8 cellular contexts compared by ENCODE assay signal in genomic region chr1:168408531-168409242, GRCh38.
DNase-seq lines count a peak whose midpoint lies in the region; ATAC-seq and TF ChIP-seq lines count a peak whose summit lies in the region.

No MANE protein-coding gene starts in this region.

- ATAC-seq in HG03439 (IDR thresholded peaks at IDR 0.05; ENCODE audit: unreplicated experiment) = peak; percentile 71
- ATAC-seq in activated CD8-positive, alpha-beta T cell treated with anti-CD3 and anti-CD28 coated beads, Interleukin-2, amount 10 ng/mL, durations not matched to agents 7 days and 5 days = peak; percentile 90
- ATAC-seq in stimulated activated naive CD8-positive, alpha-beta T cell treated with anti-CD3 and anti-CD28 coated beads, Interleukin-15, amount 100 ng/mL, for 72 hours = peak; percentile 94
- no peak for ATAC-seq in upper lobe of right lung

- POLR2A ChIA-PET in GM10248 (lab: Yijun Ruan, JAX) = no interaction called here
- POLR2A ChIA-PET in activated CD8-positive, alpha-beta T cell treated with anti-CD3 and anti-CD28 coated beads, Interleukin-2, amount 10 ng/mL, durations not matched to agents 7 days and 5 days (lab: Charles Lee) = interaction anchor here (0.6 to 1.4 kb wide), 6 partner anchors 13 to 183 kb away, joined by 3 read pairs; partner anchors contain the start of gene SFT2D2

- TF ChIP-seq CTCF in GM10248 (IDR thresholded peaks at IDR 0.05; ENCODE audit: control extremely low read depth, extremely low read depth, low read depth, missing control alignments) (no peak), hepatocyte (IDR thresholded peaks at IDR 0.05; ENCODE audit: poor library complexity) (no peak), upper lobe of right lung (IDR thresholded peaks at IDR 0.05) (no peak)

- H4K20me1 ChIP-seq in hepatocyte (ENCODE audit: insufficient read depth, poor library complexity, severe bottlenecking) = no peaks in the 10 kb centered on the region

- peaks cover 9% of the 10 kb centered on the region for H3K9me3 Mint-ChIP-seq in activated CD8-positive, alpha-beta T cell treated with anti-CD3 and anti-CD28 coated beads, Interleukin-2, amount 10 ng/mL, durations not matched to agents 7 days and 5 days (ENCODE audit: insufficient read depth)
- peaks cover 10 to 13% of the 10 kb centered on the region in 2 donors for H3K9me3 Mint-ChIP-seq in stimulated activated naive CD8-positive, alpha-beta T cell treated with anti-CD3 and anti-CD28 coated beads, Interleukin-15, amount 100 ng/mL, for 72 hours

- H3K79me2 ChIP-seq in hepatocyte = no peaks in the 10 kb centered on the region

- CTCF ChIA-PET in GM10248 (lab: Yijun Ruan, JAX) = interaction anchor here (0.8 to 1.1 kb wide), 3 partner anchors 15 to 31 kb away, joined by 3 read pairs; no protein-coding TSS in a partner anchor
- CTCF ChIA-PET in activated CD8-positive, alpha-beta T cell treated with anti-CD3 and anti-CD28 coated beads, Interleukin-2, amount 10 ng/mL, durations not matched to agents 7 days and 5 days (lab: Charles Lee) = interaction anchor here (0.9 to 3.6 kb wide), 8 partner anchors 13 to 1138 kb away, joined by 3 to 25 read pairs (median 4); no protein-coding TSS in a partner anchor

- H3K36me3 Mint-ChIP-seq in activated CD8-positive, alpha-beta T cell treated with anti-CD3 and anti-CD28 coated beads, Interleukin-2, amount 10 ng/mL, durations not matched to agents 7 days and 5 days (ENCODE audit: low read depth) = peaks cover 13% of the 10 kb centered on the region

- no peak overlapping the region for H3K4me3 ChIP-seq in hepatocyte
- H3K4me3 ChIP-seq in upper lobe of right lung = no peak overlapping the region

- H2AFZ ChIP-seq in hepatocyte = no peak overlapping the region

- H3K27ac ChIP-seq in hepatocyte = peak overlapping the region; percentile 69
- no peak overlapping the region for H3K27ac ChIP-seq in upper lobe of right lung

- H3K36me3 ChIP-seq in hepatocyte (replicated peaks; ENCODE audit: insufficient read depth, low read depth) = no peaks in the 10 kb centered on the region
- H3K36me3 ChIP-seq in upper lobe of right lung = no peaks in the 10 kb centered on the region

- peaks cover 43% of the 10 kb centered on the region for H3K4me1 Mint-ChIP-seq in activated CD8-positive, alpha-beta T cell treated with anti-CD3 and anti-CD28 coated beads, Interleukin-2, amount 10 ng/mL, durations not matched to agents 7 days and 5 days (ENCODE audit: low read depth)
- H3K4me1 Mint-ChIP-seq in stimulated activated naive CD8-positive, alpha-beta T cell treated with anti-CD3 and anti-CD28 coated beads, Interleukin-15, amount 100 ng/mL, for 72 hours = peaks cover 41% of the 10 kb centered on the region

- DNase-seq in GM10248 (ENCODE audit: extremely low spot score) (peak; percentile 45), hepatocyte (ENCODE audit: low spot score) (peak; percentile 63), upper lobe of right lung (no peak), NCI-H2029 (lab: John Stamatoyannopoulos, UW) (no peak), retina (no peak)
- peak; percentile 74 for DNase-seq in activated CD8-positive, alpha-beta T cell treated with anti-CD3 and anti-CD28 coated beads, Interleukin-2, amount 10 ng/mL, durations not matched to agents 7 days and 5 days
- peak; percentile 61 to 74 for DNase-seq in stimulated activated naive CD8-positive, alpha-beta T cell treated with anti-CD3 and anti-CD28 coated beads, Interleukin-15, amount 100 ng/mL, for 72 hours

- peak overlapping the region; percentile 30 for H3K4me3 Mint-ChIP-seq in activated CD8-positive, alpha-beta T cell treated with anti-CD3 and anti-CD28 coated beads, Interleukin-2, amount 10 ng/mL, durations not matched to agents 7 days and 5 days
- peak overlapping the region; percentile 52 to 62 for H3K4me3 Mint-ChIP-seq in stimulated activated naive CD8-positive, alpha-beta T cell treated with anti-CD3 and anti-CD28 coated beads, Interleukin-15, amount 100 ng/mL, for 72 hours

- H3K27me3 ChIP-seq in hepatocyte = no peaks in the 10 kb centered on the region
- no peaks in the 10 kb centered on the region for H3K27me3 ChIP-seq in upper lobe of right lung

- no peaks in the 10 kb centered on the region for H3K27me3 Mint-ChIP-seq in activated CD8-positive, alpha-beta T cell treated with anti-CD3 and anti-CD28 coated beads, Interleukin-2, amount 10 ng/mL, durations not matched to agents 7 days and 5 days (ENCODE audit: low read depth)
- no peaks in the 10 kb centered on the region for H3K27me3 Mint-ChIP-seq in stimulated activated naive CD8-positive, alpha-beta T cell treated with anti-CD3 and anti-CD28 coated beads, Interleukin-15, amount 100 ng/mL, for 72 hours

- no peak overlapping the region for H3K4me2 ChIP-seq in hepatocyte

- WGBS in hepatocyte (ENCODE audit: low lambda C conversion rate, missing lambda C conversion rate) = 58% methylated on average over 6 of the region's 6 CpGs

- H3K4me1 ChIP-seq in hepatocyte (ENCODE audit: insufficient read depth) (no peaks in the 10 kb centered on the region), upper lobe of right lung (no peaks in the 10 kb centered on the region)

- no peaks in the 10 kb centered on the region for H3K9me2 ChIP-seq in hepatocyte (replicated peaks; ENCODE audit: insufficient read depth)

- no peaks in the 10 kb centered on the region for H3K9me3 ChIP-seq in hepatocyte (ENCODE audit: low read depth)
- no peaks in the 10 kb centered on the region for H3K9me3 ChIP-seq in upper lobe of right lung

- intact Hi-C loops in upper lobe of right lung (cut with DNase I) = no loop called here

- H3K27ac Mint-ChIP-seq in activated CD8-positive, alpha-beta T cell treated with anti-CD3 and anti-CD28 coated beads, Interleukin-2, amount 10 ng/mL, durations not matched to agents 7 days and 5 days = peak overlapping the region; percentile 78
- peak overlapping the region; percentile 75 to 90 for H3K27ac Mint-ChIP-seq in stimulated activated naive CD8-positive, alpha-beta T cell treated with anti-CD3 and anti-CD28 coated beads, Interleukin-15, amount 100 ng/mL, for 72 hours

Comparison
In these comparisons a context has a peak if more than half of its experiments do, and no peak if none do; other contexts are left out.
1. DNase-seq: peak in GM10248 (single experiment), activated CD8-positive, alpha-beta T cell treated with anti-CD3 and anti-CD28 coated beads, Interleukin-2, amount 10 ng/mL, durations not matched to agents 7 days and 5 days (single experiment), hepatocyte (single experiment) and stimulated activated naive CD8-positive, alpha-beta T cell treated with anti-CD3 and anti-CD28 coated beads, Interleukin-15, amount 100 ng/mL, for 72 hours (2 of 2); none in upper lobe of right lung (single experiment), NCI-H2029 (single experiment) and retina (single experiment).